In the genomic region with DNA sequence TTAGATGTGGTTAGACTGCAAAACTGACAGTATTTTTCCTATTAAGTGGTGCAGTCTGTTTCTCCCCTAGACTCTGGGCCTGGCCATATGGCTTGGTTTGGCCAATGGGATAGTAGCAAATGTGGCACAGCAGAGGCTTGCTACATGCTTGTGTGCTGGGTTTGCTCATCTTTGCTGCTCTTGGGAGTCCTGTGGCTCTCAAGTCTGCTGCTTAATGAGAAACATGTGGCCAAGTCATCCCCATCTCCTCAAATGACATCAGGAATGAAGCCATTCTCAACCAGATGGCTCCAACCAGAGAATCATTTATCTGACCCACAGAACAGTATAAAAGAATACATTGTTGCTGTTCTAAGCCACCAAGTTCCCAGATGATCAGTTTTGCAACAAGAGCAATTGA, we compare ENCODE assay signal across 23 cellular contexts.
DNase-seq lines count a peak whose midpoint lies in the region; FAIRE-seq and TF ChIP-seq lines count a peak whose summit lies in the region.
"Had no signal": no experiment of that assay in that cellular context is flagged by ENCODE, and none has a peak within 500 bp of the region (broad histone marks: within the 10 kb centered on the region; RNA-seq: fewer than 3 reads in every experiment).

No MANE protein-coding gene starts in this region.

- in situ Hi-C loops in ACHN (cut with HindIII; ENCODE audit: low pct_ligation_motif_present, low pct_unique_long_range_greater_than_20kb, low sequenced_read_pairs), result no loop called here

- TF ChIP-seq CTCF in D721Med (IDR thresholded peaks at IDR 0.05; ENCODE audit: insufficient read depth, missing control alignments), result no peak

- no peak for FAIRE-seq in D721Med (lab: Jason Lieb, UNC)

- DNase-seq in NCI-H524 (lab: John Stamatoyannopoulos, UW) (peak; percentile 27 to 73), NCI-H524 treated with DMSO at 0.1 percent for 48 hours (lab: John Stamatoyannopoulos, UW) (no peak), GM04504 (ENCODE audit: low read depth) (peak; percentile 82), cerebellar cortex (ENCODE audit: low spot score) (peak; percentile 5), pons (ENCODE audit: low spot score) (peak; percentile 37), ACHN (no peak), D721Med (ENCODE audit: insufficient read length, low spot score) (no peak), NCI-H2227 treated with DMSO at 0.1 percent for 48 hours (lab: John Stamatoyannopoulos, UW) (no peak)
- DNase-seq: 8988T; activated CD4-positive, alpha-beta T cell treated with anti-CD3 and anti-CD28 coated beads, Interleukin-2, amount 50 U/mL, for 48 hours; activated CD8-positive, alpha-beta memory T cell treated with anti-CD3 and anti-CD28 coated beads, Interleukin-2, amount 50 U/mL, for 48 hours; aorta; COR-L47; foreskin keratinocyte; hippocampal formation; NCI-H187; NCI-H774; posterior cingulate gyrus; sigmoid colon; stimulated activated naive CD8-positive, alpha-beta T cell treated with anti-CD3 and anti-CD28 coated beads, Interleukin-15, Interleukin-2, amounts not matched to agents 100 U/mL and 50 U/mL, for 24 hours; SW 1271; T1000; thyroid gland had no signal

Comparison
In these comparisons a context has a peak if more than half of its experiments do, and no peak if none do; other contexts are left out.
1. DNase-seq: peak in NCI-H524 (2 of 2), GM04504 (single experiment), cerebellar cortex (single experiment) and pons (single experiment); none in NCI-H524 treated with DMSO at 0.1 percent for 48 hours (single experiment), ACHN (single experiment), D721Med (single experiment) and NCI-H2227 treated with DMSO at 0.1 percent for 48 hours (single experiment).